Comparison of ENCODE assay signal across 10 cellular contexts in the genomic region with DNA sequence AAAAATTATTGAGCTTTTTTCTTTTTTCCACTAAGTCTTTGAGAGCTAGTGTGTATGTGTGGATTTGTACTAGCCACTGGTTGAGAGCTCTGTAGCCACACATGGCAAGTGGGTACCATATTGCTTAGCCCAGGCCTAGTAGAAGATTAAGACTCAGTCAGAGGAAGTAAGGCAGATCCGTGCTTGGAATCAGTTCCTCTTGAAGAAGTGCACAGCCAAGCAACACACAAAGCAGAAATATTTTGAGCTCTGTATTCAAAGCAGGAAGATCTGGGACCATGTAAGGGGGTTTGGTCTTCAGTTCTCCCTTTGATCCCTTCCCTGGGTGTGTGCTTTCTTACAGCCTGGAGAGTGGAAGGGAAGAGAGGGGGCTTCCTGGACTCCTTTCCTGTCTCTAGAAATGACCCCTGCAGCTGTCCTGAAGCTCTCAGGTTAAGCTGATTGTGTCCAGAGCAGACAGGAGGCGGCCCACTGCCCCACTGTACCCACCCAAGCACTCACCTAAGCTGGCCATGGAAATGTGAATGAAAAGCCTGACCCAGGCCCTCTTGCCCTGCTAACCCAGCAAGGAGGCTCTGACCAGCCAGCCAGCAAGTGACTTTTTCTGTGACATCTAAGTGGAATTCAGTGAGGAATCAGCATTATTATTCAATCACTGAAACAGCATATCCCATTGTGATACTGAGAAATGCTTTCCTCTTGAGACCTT. TPM values are rescaled to one million over a fixed set of nuclear protein-coding genes. Genes with fewer than 3 reads are reported as not detected.
A peak's percentile ranks its signal among the peaks of the same experiment; 100 is the strongest.
DNase-seq lines count a peak whose midpoint lies in the region; ATAC-seq and TF ChIP-seq lines count a peak whose summit lies in the region.
"Had no signal": no experiment of that assay in that cellular context is flagged by ENCODE, and none has a peak within 500 bp of the region (broad histone marks: within the 10 kb centered on the region; RNA-seq: fewer than 3 reads in every experiment).

No MANE protein-coding gene starts in this region.

- H4K20me1 ChIP-seq in Loucy (ENCODE audit: insufficient read depth, low read length, poor library complexity, severe bottlenecking): peaks cover 51% of the 10 kb centered on the region

- H3K4me3 ChIP-seq in Loucy (ENCODE audit: low read length, poor library complexity, severe bottlenecking) (peak overlapping the region; percentile 93), suprapubic skin (peak overlapping the region; percentile 82)

- H3K27me3 ChIP-seq in Loucy (ENCODE audit: insufficient read depth, low read length, poor library complexity, severe bottlenecking): no peaks in the 10 kb centered on the region
- H3K27me3 ChIP-seq in suprapubic skin: no peaks in the 10 kb centered on the region

- TF ChIP-seq CTCF in Loucy (conservative IDR thresholded peaks at IDR 0.05; ENCODE audit: low read length): no peak
- no peak for TF ChIP-seq CTCF in WTC11 (IDR thresholded peaks at IDR 0.05)
- no peak for TF ChIP-seq CTCF in suprapubic skin (IDR thresholded peaks at IDR 0.05)

- peaks cover 31% of the 10 kb centered on the region for H3K36me3 Mint-ChIP-seq in WTC11

- CTCF ChIA-PET in WTC11 (lab: Charles Lee): interaction anchor here (1.6 to 1.7 kb wide), 2 partner anchors 140 to 317 kb away, joined by 3 to 4 read pairs; no protein-coding TSS in a partner anchor

- 70% methylated on average over 2 of the region's 2 CpGs for WGBS in suprapubic skin

- no peak overlapping the region for H2AFZ ChIP-seq in Loucy (ENCODE audit: low read length)

- no peak for TF ChIP-seq EP300 in suprapubic skin (IDR thresholded peaks at IDR 0.05)

- no peaks in the 10 kb centered on the region for H3F3A ChIP-seq in Loucy (ENCODE audit: low read depth)

- H3K4me1 Mint-ChIP-seq in WTC11: peaks cover 76% of the 10 kb centered on the region

- peak overlapping the region; percentile 93 for H3K27ac ChIP-seq in suprapubic skin

- H3K4me2 ChIP-seq in Loucy (ENCODE audit: low read depth, low read length, poor library complexity, severe bottlenecking): peak overlapping the region; percentile 83

- H3K36me3 ChIP-seq in Loucy (ENCODE audit: insufficient read depth, low read length) (peaks cover 26% of the 10 kb centered on the region; the same call in 1 of the 2 replicates), suprapubic skin (peaks cover 30% of the 10 kb centered on the region)

- H3K27ac Mint-ChIP-seq in WTC11: peak overlapping the region; percentile 96
- H3K27ac Mint-ChIP-seq: natural killer cell had no signal

- DNase-seq in WTC11 (ENCODE audit: low spot score) (no peak), left lobe of liver (ENCODE audit: low spot score) (peak; percentile 53), suprapubic skin (ENCODE audit: low spot score in 2 of 2) (no peak), cerebellar nuclear complex (lab: John Stamatoyannopoulos, UW) (no peak), retina (no peak)
- DNase-seq: natural killer cell had no signal

- H3K9me2 ChIP-seq in Loucy (replicated peaks; ENCODE audit: low read depth, low read length): no peaks in the 10 kb centered on the region

- ATAC-seq in WTC11 (no peak), left lobe of liver (no peak), HG02642 (IDR thresholded peaks at IDR 0.05; ENCODE audit: poor library complexity, unreplicated experiment) (no peak), GM21447 (IDR thresholded peaks at IDR 0.05; ENCODE audit: unreplicated experiment) (no peak)
- ATAC-seq: HCT116, natural killer cell had no signal

- peaks cover 6% of the 10 kb centered on the region for H3K27me3 Mint-ChIP-seq in WTC11 (ENCODE audit: low read depth)

- H3K9me3 Mint-ChIP-seq in WTC11: no peaks in the 10 kb centered on the region
- H3K9me3 Mint-ChIP-seq: natural killer cell had no signal

- TF ChIP-seq POLR2A in suprapubic skin (IDR thresholded peaks at IDR 0.05): no peak

- H3K4me1 ChIP-seq in Loucy (ENCODE audit: insufficient read depth, low read length, poor library complexity, severe bottlenecking) (peaks cover 60% of the 10 kb centered on the region), suprapubic skin (peaks cover 54% of the 10 kb centered on the region)

- H3K9ac ChIP-seq in Loucy (ENCODE audit: low read depth, low read length, poor library complexity, severe bottlenecking): peak overlapping the region; percentile 16

- H3K4me3 Mint-ChIP-seq in WTC11: 0 out of 2 replicates have a peak overlapping the region, but pooled peaks have one; percentile 50
- H3K4me3 Mint-ChIP-seq: natural killer cell had no signal

- no peaks in the 10 kb centered on the region for H3K9me3 ChIP-seq in Loucy (ENCODE audit: insufficient read depth, low read depth, low read length)
- H3K9me3 ChIP-seq in suprapubic skin: no peaks in the 10 kb centered on the region

- POLR2A ChIA-PET in WTC11 (lab: Charles Lee): no interaction called here

- peaks cover 86% of the 10 kb centered on the region for H3K79me2 ChIP-seq in Loucy (ENCODE audit: insufficient read depth, low read length)

TF ChIP-seq in WTC11, 78 proteins besides CTCF, POLR2A, EP300 and RAD21:
- TF ChIP-seq ZNF317 (CRISPR knock-in tag; IDR thresholded peaks at IDR 0.05; ENCODE audit: borderline replicate concordance, low read depth): no peak
- TF ChIP-seq, protein P1, sequence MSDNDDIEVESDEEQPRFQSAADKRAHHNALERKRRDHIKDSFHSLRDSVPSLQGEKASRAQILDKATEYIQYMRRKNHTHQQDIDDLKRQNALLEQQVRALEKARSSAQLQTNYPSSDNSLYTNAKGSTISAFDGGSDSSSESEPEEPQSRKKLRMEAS (CRISPR knock-in tag; IDR thresholded peaks at IDR 0.05): no peak

RNA-seq across cellular contexts. Expression of a gene that starts 3.6 kb away (rescaled TPM):
- total RNA-seq in WTC11 (2021) (45.0 to 56.4 TPM (median 48.3 TPM) in 3 replicates), left lobe of liver (40.9 TPM), suprapubic skin (100 to 1,000 TPM; 198 to 510 (median 416) TPM)
